14 cellular contexts compared by ENCODE assay signal in the genomic region with DNA sequence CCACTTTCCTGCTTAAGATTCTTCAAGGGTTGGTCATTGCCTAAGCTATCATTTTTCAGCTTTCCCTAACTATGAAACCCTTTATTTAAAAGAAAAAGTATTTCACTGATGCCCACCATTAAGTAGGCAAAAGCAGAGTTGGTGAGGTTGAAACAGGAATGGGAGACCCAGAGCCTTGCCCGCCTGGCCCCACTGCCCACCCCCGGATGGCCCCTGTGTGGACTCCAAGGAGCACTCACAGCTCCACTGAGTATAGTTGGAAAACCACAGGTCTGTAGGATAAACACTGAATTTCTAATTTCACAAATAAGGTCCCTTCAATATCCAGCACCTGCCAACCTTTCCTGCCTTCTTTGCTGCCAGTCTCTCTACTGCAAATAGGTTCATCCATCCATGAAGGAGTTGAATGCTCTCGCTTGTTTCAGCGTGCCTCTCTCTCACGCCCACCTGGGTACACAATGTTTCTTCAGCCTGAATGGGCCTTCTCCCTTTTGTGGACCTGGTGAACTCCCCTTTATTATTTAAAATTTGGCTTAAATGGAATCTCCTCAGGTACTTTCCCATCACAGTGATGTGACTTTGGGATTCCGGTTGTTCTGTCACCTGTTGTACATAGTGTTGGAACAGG. TPM values are rescaled to one million over a fixed set of nuclear protein-coding genes. Genes with fewer than 3 reads are reported as not detected.
DNase-seq lines count a peak whose midpoint lies in the region; ATAC-seq, FAIRE-seq and TF ChIP-seq lines count a peak whose summit lies in the region.
"Had no signal": no experiment of that assay in that cellular context is flagged by ENCODE, and none has a peak within 500 bp of the region (broad histone marks: within the 10 kb centered on the region; RNA-seq: fewer than 3 reads in every experiment).

No MANE protein-coding gene starts in this region.

- no peak overlapping the region for H2BK12ac ChIP-seq in H9 (ENCODE audit: insufficient read length, low read depth, low read length)

- H4K20me1 ChIP-seq in H9 (ENCODE audit: control insufficient read depth, insufficient read depth, insufficient read length) (no peaks in the 10 kb centered on the region), K562 (replicated peaks; ENCODE audit: control insufficient read depth, insufficient read depth, low read length) (no peaks in the 10 kb centered on the region)

- peak overlapping the region; percentile 37 for H2AFZ ChIP-seq in H9 (ENCODE audit: low read length)
- peak overlapping the region; percentile 30 for H2AFZ ChIP-seq in K562 (ENCODE audit: low read depth, low read length)

- BruUV-seq in K562 (replicated peaks; lab: Mats Ljungman, UMichigan), result no TSS peak

- H3T11ph ChIP-seq in H9 (ENCODE audit: low read length), result no peak overlapping the region

- no peaks in the 10 kb centered on the region for H3K9me3 ChIP-seq in H9 (ENCODE audit: control insufficient read depth, low read depth, low read length)
- no peaks in the 10 kb centered on the region for H3K9me3 ChIP-seq in K562 (replicated peaks; ENCODE audit: control insufficient read depth, insufficient read depth, low read depth, low read length)
- H3K9me3 ChIP-seq in spleen, result no peaks in the 10 kb centered on the region
- H3K9me3 ChIP-seq in naive thymus-derived CD4-positive, alpha-beta T cell (ENCODE audit: control insufficient read depth in 2 of 3, low read length in 3 of 3), result no peaks in the 10 kb centered on the region

- intact Hi-C loops in K562 (cut with micrococcal nuclease), result no loop called here
- intact Hi-C loops in spleen (cut with DNase I; ENCODE audit: low total_unique reads), result no loop called here
- intact Hi-C loops in naive thymus-derived CD4-positive, alpha-beta T cell (cut with micrococcal nuclease), result no loop called here

- peaks cover 20 to 23% of the 10 kb centered on the region in 2 experiments for H3K4me1 Mint-ChIP-seq in H9
- H3K4me1 Mint-ChIP-seq in activated CD8-positive, alpha-beta T cell treated with anti-CD3 and anti-CD28 coated beads, Interleukin-2, amount 10 ng/mL, durations not matched to agents 7 days and 5 days (ENCODE audit: low read depth), result peaks cover 11% of the 10 kb centered on the region
- peaks cover 5 to 26% (median 11%) of the 10 kb centered on the region in 7 donors for H3K4me1 Mint-ChIP-seq in naive thymus-derived CD4-positive, alpha-beta T cell

- H3K27me3 ChIP-seq in H9 (ENCODE audit: insufficient read depth, low read length) (peaks cover 2% of the 10 kb centered on the region; the same call in 1 of the 2 replicates), K562 (ENCODE audit: control insufficient read depth in 2 of 2, insufficient read depth in 2 of 2, low read length in 2 of 2) (no peaks in the 10 kb centered on the region), spleen (replicated peaks in 1 of 7) (no peaks in the 10 kb centered on the region)
- H3K27me3 ChIP-seq in naive thymus-derived CD4-positive, alpha-beta T cell (ENCODE audit: control insufficient read depth in 2 of 2, insufficient read depth in 2 of 2, low read length in 2 of 2), result no peaks in the 10 kb centered on the region

- TF ChIP-seq CTCF in H9 (conservative IDR thresholded peaks at IDR 0.05) (no peak), K562 (IDR thresholded peaks at IDR 0.05 in 2 of 3, conservative IDR thresholded peaks at IDR 0.05 in 1 of 3; ENCODE audit: insufficient read depth in 2 of 3, low read depth in 1 of 3, low read length in 3 of 3) (no peak), spleen (IDR thresholded peaks at IDR 0.05 in 8 of 11, conservative IDR thresholded peaks at IDR 0.05 in 3 of 11) (no peak)

- no peaks in the 10 kb centered on the region; the same call in 1 of the 2 replicates for H3K27me3 Mint-ChIP-seq in H9 (ENCODE audit: low read depth)
- peaks cover 2% of the 10 kb centered on the region for H3K27me3 Mint-ChIP-seq in activated CD8-positive, alpha-beta T cell treated with anti-CD3 and anti-CD28 coated beads, Interleukin-2, amount 10 ng/mL, durations not matched to agents 7 days and 5 days (ENCODE audit: low read depth)
- peaks cover 0 to 2% (median 0%) of the 10 kb centered on the region in 5 donors for H3K27me3 Mint-ChIP-seq in naive thymus-derived CD4-positive, alpha-beta T cell
- H3K27me3 Mint-ChIP-seq: activated naive CD4-positive, alpha-beta T cell treated with anti-CD3 and anti-CD28 coated beads, Interleukin-2, amount 50 U/mL, for 24 hours had no signal

- in situ Hi-C loops in K562 (cut with MboI), result no loop called here

- no peaks in the 10 kb centered on the region for H3K36me3 Mint-ChIP-seq in H9 (ENCODE audit: insufficient read depth in 1 of 3, low read depth in 3 of 3)
- H3K36me3 Mint-ChIP-seq in activated CD8-positive, alpha-beta T cell treated with anti-CD3 and anti-CD28 coated beads, Interleukin-2, amount 10 ng/mL, durations not matched to agents 7 days and 5 days (ENCODE audit: low read depth), result no peaks in the 10 kb centered on the region
- peaks cover 0 to 2% (median 0%) of the 10 kb centered on the region in 5 donors for H3K36me3 Mint-ChIP-seq in naive thymus-derived CD4-positive, alpha-beta T cell
- H3K36me3 Mint-ChIP-seq: activated naive CD4-positive, alpha-beta T cell treated with anti-CD3 and anti-CD28 coated beads, Interleukin-2, amount 50 U/mL, for 24 hours; stimulated activated effector memory CD8-positive, alpha-beta T cell treated with anti-CD3 and anti-CD28 coated beads, Interleukin-12 subunit alpha, Interleukin-12 subunit beta, amount 100 ng/mL, for 72 hours had no signal

- H3K4me1 ChIP-seq in H9 (ENCODE audit: insufficient read depth, low read length) (no peaks in the 10 kb centered on the region), K562 (replicated peaks in 1 of 2; ENCODE audit: control insufficient read depth in 2 of 2, insufficient read depth in 2 of 2, low read length in 2 of 2) (peaks cover 12 to 18% of the 10 kb centered on the region in 2 experiments), spleen (peaks cover 0 to 17% (median 1%) of the 10 kb centered on the region in 6 donors)
- H3K4me1 ChIP-seq in naive thymus-derived CD4-positive, alpha-beta T cell (ENCODE audit: control insufficient read depth in 2 of 2, insufficient read depth in 2 of 2, low read length in 2 of 2), result peaks cover 0 to 6% of the 10 kb centered on the region in 2 donors

- TF ChIP-seq RAD21 in K562 (CRISPR knock-in tag; conservative IDR thresholded peaks at IDR 0.05 in 1 of 2, IDR thresholded peaks at IDR 0.05 in 1 of 2), result no peak

- H3K9me3 Mint-ChIP-seq in H9, result peaks cover 0 to 7% of the 10 kb centered on the region in 2 experiments; a peak in 2 of 5 replicates
- no peaks in the 10 kb centered on the region for H3K9me3 Mint-ChIP-seq in activated CD8-positive, alpha-beta T cell treated with anti-CD3 and anti-CD28 coated beads, Interleukin-2, amount 10 ng/mL, durations not matched to agents 7 days and 5 days (ENCODE audit: insufficient read depth)
- peaks cover 0 to 6% (median 0%) of the 10 kb centered on the region in 11 donors for H3K9me3 Mint-ChIP-seq in naive thymus-derived CD4-positive, alpha-beta T cell
- H3K9me3 Mint-ChIP-seq: activated naive CD4-positive, alpha-beta T cell treated with anti-CD3 and anti-CD28 coated beads, Interleukin-2, amount 50 U/mL, for 24 hours; stimulated activated effector memory CD8-positive, alpha-beta T cell treated with anti-CD3 and anti-CD28 coated beads, Interleukin-12 subunit alpha, Interleukin-12 subunit beta, amount 100 ng/mL, for 72 hours had no signal

- CTCF ChIA-PET in K562 (lab: Yijun Ruan, JAX; ENCODE audit: low intra/inter-chr PET ratio), result no interaction called here
- CTCF ChIA-PET in activated CD8-positive, alpha-beta T cell treated with anti-CD3 and anti-CD28 coated beads, Interleukin-2, amount 10 ng/mL, durations not matched to agents 7 days and 5 days (lab: Charles Lee), result interaction anchor here (1.3 kb wide), 1 partner anchor 180 kb away, joined by 3 read pairs; the partner anchor contains the start of gene XXYLT1
- CTCF ChIA-PET in naive thymus-derived CD4-positive, alpha-beta T cell (lab: Charles Lee), result interaction anchor here (0.6 to 0.8 kb wide), 2 partner anchors 10 to 180 kb away, joined by 3 read pairs; no protein-coding TSS in a partner anchor

- TF ChIP-seq POLR2A in K562 (conservative IDR thresholded peaks at IDR 0.05) (no peak), spleen (IDR thresholded peaks at IDR 0.05) (no peak)

- no peak overlapping the region for H3K56ac ChIP-seq in H9 (ENCODE audit: insufficient read length, low read depth, low read length)

- no peaks in the 10 kb centered on the region for H3K9me1 ChIP-seq in K562 (ENCODE audit: control insufficient read depth, insufficient read depth, low read length)

- H3K4me2 ChIP-seq in H9 (ENCODE audit: insufficient read depth, insufficient read length, low read length) (no peak overlapping the region), K562 (ENCODE audit: insufficient read depth, low read length) (no peak overlapping the region)

- WGBS in H9 (ENCODE audit: extremely low coverage, insufficient read length, low lambda C conversion rate), result no CpG with 5 or more reads among the region's 6 CpGs
- 87% methylated on average over 6 of the region's 6 CpGs for WGBS in K562 (ENCODE audit: insufficient coverage, low coverage, missing lambda C conversion rate)
- 85 to 94% (median 94%) methylated on average over 6 of the region's 6 CpGs for WGBS in spleen, 5 donors

- H3K4ac ChIP-seq in H9 (ENCODE audit: low read depth, low read length), result no peak overlapping the region

- H3K4me3 Mint-ChIP-seq in H9, result no peak overlapping the region
- no peak overlapping the region for H3K4me3 Mint-ChIP-seq in activated CD8-positive, alpha-beta T cell treated with anti-CD3 and anti-CD28 coated beads, Interleukin-2, amount 10 ng/mL, durations not matched to agents 7 days and 5 days
- no peak overlapping the region for H3K4me3 Mint-ChIP-seq in naive thymus-derived CD4-positive, alpha-beta T cell
- H3K4me3 Mint-ChIP-seq: activated naive CD4-positive, alpha-beta T cell treated with anti-CD3 and anti-CD28 coated beads, Interleukin-2, amount 50 U/mL, for 24 hours; stimulated activated effector memory CD8-positive, alpha-beta T cell treated with anti-CD3 and anti-CD28 coated beads, Interleukin-12 subunit alpha, Interleukin-12 subunit beta, amount 100 ng/mL, for 72 hours had no signal

- H3K79me1 ChIP-seq in H9 (ENCODE audit: insufficient read depth, low read depth, low read length, poor library complexity, severe bottlenecking), result no peaks in the 10 kb centered on the region

- no peak for DNase-seq in H9
- peak; percentile 79 for DNase-seq in NCI-H2081 treated with DMSO at 0.1 percent for 48 hours (lab: John Stamatoyannopoulos, UW)
- DNase-seq in K562 (ENCODE audit: extremely low read depth in 1 of 4, low spot score in 3 of 4), result no peak
- DNase-seq in spleen, result no peak
- DNase-seq in activated CD8-positive, alpha-beta T cell treated with anti-CD3 and anti-CD28 coated beads, Interleukin-2, amount 10 ng/mL, durations not matched to agents 7 days and 5 days, result no peak
- no peak for DNase-seq in naive thymus-derived CD4-positive, alpha-beta T cell
- DNase-seq in Ammon's horn (ENCODE audit: low spot score), result no peak
- DNase-seq: cerebellar nuclear complex; NK-92 treated with Interleukin-12 subunit alpha and Interleukin-12 subunit beta, amount 100 ng/mL, for 24 hours; SIG-M5; stimulated activated CD4-positive, alpha-beta T cell treated with anti-CD3 and anti-CD28 coated beads, Interleukin-2, amount 100 ng/mL, for 24 hours had no signal

- H3K14ac ChIP-seq in H9 (ENCODE audit: insufficient read depth, low read length), result no peak overlapping the region

- ATAC-seq in K562 (no peak), GM18520 (IDR thresholded peaks at IDR 0.05; ENCODE audit: unreplicated experiment) (no peak)
- no peak for ATAC-seq in activated CD8-positive, alpha-beta T cell treated with anti-CD3 and anti-CD28 coated beads, Interleukin-2, amount 10 ng/mL, durations not matched to agents 7 days and 5 days
- no peak for ATAC-seq in naive thymus-derived CD4-positive, alpha-beta T cell
- ATAC-seq: stimulated activated effector memory CD8-positive, alpha-beta T cell treated with anti-CD3 and anti-CD28 coated beads, Interleukin-12 subunit alpha, Interleukin-12 subunit beta, amount 100 ng/mL, for 72 hours had no signal

- no peak overlapping the region for H3K18ac ChIP-seq in H9 (ENCODE audit: insufficient read length, low read depth, low read length)

- no peak overlapping the region for H3K27ac Mint-ChIP-seq in H9
- no peak overlapping the region for H3K27ac Mint-ChIP-seq in activated CD8-positive, alpha-beta T cell treated with anti-CD3 and anti-CD28 coated beads, Interleukin-2, amount 10 ng/mL, durations not matched to agents 7 days and 5 days
- peak overlapping the region in 1 of 9 donors; percentile 33 for H3K27ac Mint-ChIP-seq in naive thymus-derived CD4-positive, alpha-beta T cell
- H3K27ac Mint-ChIP-seq: activated naive CD4-positive, alpha-beta T cell treated with anti-CD3 and anti-CD28 coated beads, Interleukin-2, amount 50 U/mL, for 24 hours; stimulated activated effector memory CD8-positive, alpha-beta T cell treated with anti-CD3 and anti-CD28 coated beads, Interleukin-12 subunit alpha, Interleukin-12 subunit beta, amount 100 ng/mL, for 72 hours had no signal

- no peak overlapping the region for H2BK20ac ChIP-seq in H9 (ENCODE audit: low read depth, low read length, poor library complexity, severe bottlenecking)

- no peak for FAIRE-seq in K562 (lab: Jason Lieb, UNC)

- no peak overlapping the region for H4K91ac ChIP-seq in H9 (ENCODE audit: insufficient read length, low read depth, low read length)

- no peaks in the 10 kb centered on the region for H3K79me2 ChIP-seq in H9 (ENCODE audit: insufficient read depth, low read length)
- H3K79me2 ChIP-seq in K562 (ENCODE audit: control insufficient read depth, insufficient read depth, low read length), result no peaks in the 10 kb centered on the region

- no peak overlapping the region for H3K27ac ChIP-seq in H9 (ENCODE audit: insufficient read length, low read depth, low read length)
- no peak overlapping the region for H3K27ac ChIP-seq in K562 (ENCODE audit: extremely low read depth, low read depth, low read length)
- H3K27ac ChIP-seq in spleen, result peak overlapping the region in 7 of 8 donors; percentile 5 to 63 (median 38)
- H3K27ac ChIP-seq in naive thymus-derived CD4-positive, alpha-beta T cell (ENCODE audit: low read depth, low read length), result no peak overlapping the region

- H3K4me3 ChIP-seq in K562 (no peak overlapping the region), spleen (no peak overlapping the region)
- no peak overlapping the region for H3K4me3 ChIP-seq in naive thymus-derived CD4-positive, alpha-beta T cell (ENCODE audit: low read length)

- POLR2A ChIA-PET in K562 (lab: Yijun Ruan, JAX), result interaction anchor here (1.0 to 1.6 kb wide), 4 partner anchors 8 to 92 kb away, joined by 3 to 8 read pairs (median 4); partner anchors contain the start of genes ACAP2 and PPP1R2
- POLR2A ChIA-PET in activated CD8-positive, alpha-beta T cell treated with anti-CD3 and anti-CD28 coated beads, Interleukin-2, amount 10 ng/mL, durations not matched to agents 7 days and 5 days (lab: Charles Lee), result no interaction called here
- POLR2A ChIA-PET in naive thymus-derived CD4-positive, alpha-beta T cell (lab: Charles Lee), result no interaction called here

- H4K8ac ChIP-seq in H9 (replicated peaks; ENCODE audit: insufficient read length, low read depth, low read length), result no peak overlapping the region

- no peak overlapping the region for H4K5ac ChIP-seq in H9 (ENCODE audit: insufficient read length, low read depth, low read length)

- H3K9ac ChIP-seq in H9 (ENCODE audit: extremely low read depth, insufficient read length, low read length) (no peak overlapping the region), K562 (ENCODE audit: insufficient read depth in 1 of 2, low read depth in 2 of 2, low read length in 2 of 2) (no peak overlapping the region)

- H3K36me3 ChIP-seq in K562 (ENCODE audit: control insufficient read depth, insufficient read depth, low read length) (no peaks in the 10 kb centered on the region), spleen (no peaks in the 10 kb centered on the region)
- no peaks in the 10 kb centered on the region for H3K36me3 ChIP-seq in naive thymus-derived CD4-positive, alpha-beta T cell (ENCODE audit: control insufficient read depth in 2 of 3, insufficient read depth in 3 of 3, low read length in 3 of 3)

- no peak overlapping the region for H2BK15ac ChIP-seq in H9 (ENCODE audit: low read depth, low read length)

- no peak overlapping the region for H2AK5ac ChIP-seq in H9 (ENCODE audit: insufficient read length, low read length)

- no peak for TF ChIP-seq EP300 in K562 (IDR thresholded peaks at IDR 0.05; ENCODE audit: low read length)

- no peak overlapping the region for H2BK120ac ChIP-seq in H9 (ENCODE audit: low read depth, low read length, poor library complexity, severe bottlenecking)

- no peak overlapping the region for H2BK5ac ChIP-seq in H9 (ENCODE audit: insufficient read length, low read length)

- no peaks in the 10 kb centered on the region for H3K23me2 ChIP-seq in H9 (ENCODE audit: insufficient read length, low read depth, low read length, poor library complexity, severe bottlenecking)

- H3K23ac ChIP-seq in H9 (ENCODE audit: insufficient read length, low read depth, low read length), result no peak overlapping the region

RNA-seq across cellular contexts. Expression of gene ACAP2, which starts 8.7 kb away (rescaled TPM):
- total RNA-seq in H9 (2021), result 30.8 and 31.2 TPM in 2 replicates
- total RNA-seq in K562 (2011; cell fraction: chromatin; rRNA removed; ENCODE audit: low replicate concordance), result 62.8 and 189 TPM in 2 replicates
- total RNA-seq in K562 (2011; cell fraction: nucleolus; rRNA removed), result 38.7 and 57.9 TPM in 2 replicates
- total RNA-seq in K562 (2011; cell fraction: nucleoplasm; rRNA removed), result 77.0 and 137 TPM in 2 replicates
- 29.4 and 36.9 TPM in 2 replicates for total RNA-seq in K562 (2014; rRNA removed)
- total RNA-seq in K562 (2014; rRNA removed; fragmentation: Illumina TruSeq; extraction: Trizol), result 52.7 and 62.3 TPM in 2 replicates
- 44.8 and 50.7 TPM in 2 replicates for total RNA-seq in K562 (2015; rRNA removed; fragmentation: Illumina TruSeq; extraction: Trizol)
- 40.1 and 40.6 TPM in 2 replicates for total RNA-seq in K562 (2021)
- 25.0 and 34.4 TPM in 2 replicates for polyA plus RNA-seq in K562 (2011; rRNA removed)
- polyA plus RNA-seq in K562 (2011; cell fraction: cytosol; rRNA removed), result 6.8 and 12.6 TPM in 2 replicates
- polyA plus RNA-seq in K562 (2011; cell fraction: nucleus; rRNA removed), result 16.4 and 18.5 TPM in 2 replicates
- 16.3 and 25.4 TPM in 2 replicates for polyA plus RNA-seq in K562 (2012)
- polyA plus RNA-seq in K562 (2014; fragmentation: Illumina TruSeq; extraction: Trizol), result 24.3 and 27.5 TPM in 2 replicates
- 10 to 100 TPM; 10.6 to 12.3 TPM for polyA plus RNA-seq in K562 (2014; fragmentation: Nextera tagmentation; extraction: Ambion mirVana)
- polyA plus RNA-seq in K562 (2014; rRNA removed), result 16.8 and 18.1 TPM in 2 replicates
- polyA minus RNA-seq in K562 (2011; rRNA and poly(A)+ RNA removed), result 124 and 128 TPM in 2 replicates
- 34.7 and 48.2 TPM in 2 replicates for polyA minus RNA-seq in K562 (2011; cell fraction: cytosol; rRNA and poly(A)+ RNA removed)
- polyA minus RNA-seq in K562 (2011; cell fraction: nucleus; rRNA and poly(A)+ RNA removed), result 53.2 and 81.9 TPM in 2 replicates
- 100 to 1,000 TPM in 4 of 7 donors, 10 to 100 TPM in 3; 90.1 to 127 (median 108) TPM for total RNA-seq in spleen
- polyA plus RNA-seq in spleen, result 10 to 100 TPM; 11.2 to 15.7 (median 14.0) TPM
- 10 to 100 TPM; 69.7 to 74.2 TPM for total RNA-seq in activated CD8-positive, alpha-beta T cell treated with anti-CD3 and anti-CD28 coated beads, Interleukin-2, amount 10 ng/mL, durations not matched to agents 7 days and 5 days
- 100 to 1,000 TPM in 1 of 5 experiments, 10 to 100 TPM in 4; 68.1 to 111 (median 74.2) TPM for total RNA-seq in naive thymus-derived CD4-positive, alpha-beta T cell
- 10 to 100 TPM; 40.1 to 45.7 TPM for polyA plus RNA-seq in naive thymus-derived CD4-positive, alpha-beta T cell

Comparison
In these comparisons a context has a peak if more than half of its experiments do, and no peak if none do; other contexts are left out.
1. H3K27ac ChIP-seq: peak in spleen (7 of 8); none in H9 (single experiment), K562 (single experiment) and naive thymus-derived CD4-positive, alpha-beta T cell (single experiment).